In the genomic region with DNA sequence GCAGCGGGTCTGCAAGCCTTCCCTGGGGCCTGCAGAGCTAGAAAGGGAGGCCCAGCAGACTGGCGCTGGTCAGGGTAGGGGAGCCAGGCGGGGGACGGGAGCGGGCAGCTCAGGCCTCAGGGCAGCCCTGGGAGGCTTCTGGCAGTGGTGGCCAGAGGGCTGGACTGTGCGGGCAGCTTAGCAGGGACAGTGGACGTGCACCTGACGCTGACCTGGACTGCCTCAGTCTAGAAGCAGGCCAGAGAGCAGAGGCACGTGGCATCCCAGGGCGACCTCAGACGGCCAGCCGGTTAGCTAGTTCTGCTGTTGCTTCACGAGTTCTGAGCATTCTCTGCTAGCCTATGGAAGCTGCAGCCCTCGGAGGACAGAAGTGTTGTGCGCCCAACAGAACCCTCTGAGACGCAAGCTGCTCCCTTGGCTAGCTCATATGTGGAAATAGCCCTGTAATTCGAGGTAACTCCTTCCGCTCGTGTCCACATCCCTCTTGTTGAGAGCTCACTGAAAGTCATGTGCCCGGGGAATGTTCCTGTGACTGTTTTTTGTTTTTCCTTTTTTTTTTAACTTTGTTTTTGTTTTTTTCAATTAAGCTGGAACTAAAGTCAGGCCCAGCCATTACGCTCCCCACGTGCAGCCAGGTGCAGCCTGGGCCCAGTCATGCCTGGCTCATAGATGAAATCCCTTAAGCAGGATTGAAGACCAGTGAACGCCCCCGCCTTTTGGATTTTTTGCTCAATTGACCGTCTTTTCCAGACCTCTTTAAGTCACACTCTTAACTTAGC, we compare ENCODE assay signal across 10 cellular contexts. TPM values are rescaled to one million over a fixed set of nuclear protein-coding genes. Genes with fewer than 3 reads are reported as not detected.
DNase-seq lines count a peak whose midpoint lies in the region; ATAC-seq and TF ChIP-seq lines count a peak whose summit lies in the region.
"Had no signal": no experiment of that assay in that cellular context is flagged by ENCODE, and none has a peak within 500 bp of the region (broad histone marks: within the 10 kb centered on the region; RNA-seq: fewer than 3 reads in every experiment).

No MANE protein-coding gene starts in this region.

- no peaks in the 10 kb centered on the region for H3K9me3 Mint-ChIP-seq in activated naive CD4-positive, alpha-beta T cell treated with anti-CD3 and anti-CD28 coated beads for 36 hours
- H3K9me3 Mint-ChIP-seq in activated naive CD8-positive, alpha-beta T cell treated with anti-CD3 and anti-CD28 coated beads, Interleukin-2, amount 10 ng/mL, durations not matched to agents 7 days and 5 days = no peaks in the 10 kb centered on the region

- peak overlapping the region; percentile 42 for H3K4me3 Mint-ChIP-seq in activated naive CD4-positive, alpha-beta T cell treated with anti-CD3 and anti-CD28 coated beads for 36 hours
- peak overlapping the region; percentile 13 for H3K4me3 Mint-ChIP-seq in activated naive CD8-positive, alpha-beta T cell treated with anti-CD3 and anti-CD28 coated beads, Interleukin-2, amount 10 ng/mL, durations not matched to agents 7 days and 5 days

- no peak for ATAC-seq in activated naive CD8-positive, alpha-beta T cell treated with anti-CD3 and anti-CD28 coated beads, Interleukin-2, amount 10 ng/mL, durations not matched to agents 7 days and 5 days (ENCODE audit: low read depth)
- no peak for ATAC-seq in HG02798 (IDR thresholded peaks at IDR 0.05; ENCODE audit: poor library complexity, unreplicated experiment)

- TF ChIP-seq EP300 in transverse colon (IDR thresholded peaks at IDR 0.05; ENCODE audit: low read depth) = no peak

- POLR2A ChIA-PET in activated naive CD8-positive, alpha-beta T cell treated with anti-CD3 and anti-CD28 coated beads, Interleukin-2, amount 10 ng/mL, durations not matched to agents 7 days and 5 days (lab: Charles Lee) = interaction anchor here (0.8 to 1.7 kb wide), 6 partner anchors 13 to 207 kb away, joined by 3 to 4 read pairs (median 3); a partner anchor contains a TSS

- intact Hi-C loops in activated naive CD4-positive, alpha-beta T cell treated with anti-CD3 and anti-CD28 coated beads for 36 hours (cut with micrococcal nuclease) = loop anchor here (10.0 kb wide), 1 partner anchor 321 kb away; a partner anchor contains a TSS
- intact Hi-C loops in transverse colon (cut with DNase I; ENCODE audit: low total_unique reads) = no loop called here

- DNase-seq in activated naive CD4-positive, alpha-beta T cell treated with anti-CD3 and anti-CD28 coated beads for 36 hours = no peak
- no peak for DNase-seq in activated naive CD4-positive, alpha-beta T cell treated with anti-CD3 and anti-CD28 coated beads, Interleukin-2, amount 50 U/mL, for 16 hours
- no peak for DNase-seq in activated naive CD8-positive, alpha-beta T cell treated with anti-CD3 and anti-CD28 coated beads, Interleukin-2, amount 10 ng/mL, durations not matched to agents 7 days and 5 days
- DNase-seq in transverse colon (no peak), glomerular visceral epithelial cell (ENCODE audit: extremely low spot score) (no peak), NCI-H2227 (lab: John Stamatoyannopoulos, UW; ENCODE audit: unreplicated experiment) (no peak)

- peak overlapping the region; percentile 70 for H3K27ac Mint-ChIP-seq in activated naive CD4-positive, alpha-beta T cell treated with anti-CD3 and anti-CD28 coated beads for 36 hours
- H3K27ac Mint-ChIP-seq in activated naive CD8-positive, alpha-beta T cell treated with anti-CD3 and anti-CD28 coated beads, Interleukin-2, amount 10 ng/mL, durations not matched to agents 7 days and 5 days = peak overlapping the region; percentile 48

- H3K4me1 Mint-ChIP-seq in activated naive CD4-positive, alpha-beta T cell treated with anti-CD3 and anti-CD28 coated beads for 36 hours (ENCODE audit: low read depth) = peaks cover 57% of the 10 kb centered on the region
- peaks cover 46% of the 10 kb centered on the region for H3K4me1 Mint-ChIP-seq in activated naive CD8-positive, alpha-beta T cell treated with anti-CD3 and anti-CD28 coated beads, Interleukin-2, amount 10 ng/mL, durations not matched to agents 7 days and 5 days

- no peaks in the 10 kb centered on the region for H3K9me3 ChIP-seq in liver (ENCODE audit: control insufficient read depth in 4 of 4, low read length in 3 of 4)
- H3K9me3 ChIP-seq in transverse colon = no peaks in the 10 kb centered on the region

- in situ Hi-C loops in transverse colon (cut with MboI; ENCODE audit: low pct_ligation_motif_present in 1 of 4, low pct_unique_long_range_greater_than_20kb in 1 of 4, low sequenced_read_pairs in 3 of 4) = no loop called here

- WGBS in liver = 58% methylated on average over 25 of the region's 25 CpGs
- WGBS in transverse colon (ENCODE audit: low coverage in 1 of 2), 2 donors = 73 to 77% methylated on average over 12 to 21 of the region's 25 CpGs

- no peak for TF ChIP-seq POLR2A in transverse colon (IDR thresholded peaks at IDR 0.05)

- no peak overlapping the region for H3K9ac ChIP-seq in liver (ENCODE audit: low read depth in 1 of 2, low read length in 2 of 2)

- H3K4me3 ChIP-seq in liver (ENCODE audit: low read depth in 1 of 3, low read length in 3 of 3) (no peak overlapping the region), transverse colon (no peak overlapping the region)

- H3K27me3 Mint-ChIP-seq in activated naive CD4-positive, alpha-beta T cell treated with anti-CD3 and anti-CD28 coated beads for 36 hours (ENCODE audit: low read depth) = no peaks in the 10 kb centered on the region
- no peaks in the 10 kb centered on the region for H3K27me3 Mint-ChIP-seq in activated naive CD8-positive, alpha-beta T cell treated with anti-CD3 and anti-CD28 coated beads, Interleukin-2, amount 10 ng/mL, durations not matched to agents 7 days and 5 days

- TF ChIP-seq CTCF in liver (IDR thresholded peaks at IDR 0.05; ENCODE audit: low read depth, low read length, missing input control) (no peak), transverse colon (IDR thresholded peaks at IDR 0.05) (no peak)

- H3K36me3 ChIP-seq in liver (ENCODE audit: control insufficient read depth in 4 of 4, insufficient read depth in 3 of 4, low read depth in 1 of 4, low read length in 3 of 4) = peaks cover 17 to 28% (median 21%) of the 10 kb centered on the region in 4 donors
- H3K36me3 ChIP-seq in transverse colon = peaks cover 0 to 28% (median 13%) of the 10 kb centered on the region in 4 donors

- H3K36me3 Mint-ChIP-seq in activated naive CD4-positive, alpha-beta T cell treated with anti-CD3 and anti-CD28 coated beads for 36 hours (ENCODE audit: low read depth) = peaks cover 53% of the 10 kb centered on the region
- H3K36me3 Mint-ChIP-seq in activated naive CD8-positive, alpha-beta T cell treated with anti-CD3 and anti-CD28 coated beads, Interleukin-2, amount 10 ng/mL, durations not matched to agents 7 days and 5 days = peaks cover 42% of the 10 kb centered on the region

- no peak for TF ChIP-seq RAD21 in liver (IDR thresholded peaks at IDR 0.05)

- H3K27ac ChIP-seq in liver (ENCODE audit: low read depth in 1 of 2, low read length in 2 of 2) (peak overlapping the region; percentile 44 to 63), transverse colon (peak overlapping the region; percentile 98 to 100 (median 100))

- H3K27me3 ChIP-seq in liver (ENCODE audit: control insufficient read depth in 4 of 4, insufficient read depth in 4 of 4, low read length in 3 of 4) (no peaks in the 10 kb centered on the region), transverse colon (no peaks in the 10 kb centered on the region)

- H3K4me1 ChIP-seq in liver (ENCODE audit: control insufficient read depth in 4 of 4, insufficient read depth in 4 of 4, low read length in 3 of 4) (peaks cover 27 to 69% (median 62%) of the 10 kb centered on the region in 4 donors), transverse colon (peaks cover 58 to 72% (median 70%) of the 10 kb centered on the region in 4 donors)

- CTCF ChIA-PET in activated naive CD4-positive, alpha-beta T cell treated with anti-CD3 and anti-CD28 coated beads for 36 hours (lab: Charles Lee) = interaction anchor here (3.7 kb wide), 1 partner anchor 29 kb away, joined by 25 read pairs; no protein-coding TSS in a partner anchor

TF ChIP-seq in liver, 16 proteins besides CTCF, POLR2A, EP300 and RAD21 (continues in another document):
- TF ChIP-seq GABPA (IDR thresholded peaks at IDR 0.05 in 1 of 2, conservative IDR thresholded peaks at IDR 0.05 in 1 of 2) (no peak), JUND (IDR thresholded peaks at IDR 0.05) (no peak), RXRA (IDR thresholded peaks at IDR 0.05) (peak; percentile 69 to 77)

RNA-seq across cellular contexts. Expression of a gene that starts 1.9 kb away (rescaled TPM):
- total RNA-seq in activated naive CD4-positive, alpha-beta T cell treated with anti-CD3 and anti-CD28 coated beads for 36 hours = 10 to 100 TPM; 62.8 to 65.3 TPM
- 10 to 100 TPM; 44.5 to 48.3 TPM for total RNA-seq in activated naive CD8-positive, alpha-beta T cell treated with anti-CD3 and anti-CD28 coated beads, Interleukin-2, amount 10 ng/mL, durations not matched to agents 7 days and 5 days
- total RNA-seq in liver = 10 to 100 TPM; 14.6 to 15.7 TPM
- polyA plus RNA-seq in liver = 10 to 100 TPM; 51.9 to 79.8 TPM
- 100 to 1,000 TPM in 2 of 4 donors, 10 to 100 TPM in 2; 72.5 to 116 (median 99.0) TPM for total RNA-seq in transverse colon

RNA-seq across cellular contexts. Expression of a gene that starts 4.3 kb away (rescaled TPM):
- total RNA-seq in activated naive CD4-positive, alpha-beta T cell treated with anti-CD3 and anti-CD28 coated beads for 36 hours = 100 to 1,000 TPM; 167 to 183 TPM
- 100 to 1,000 TPM; 327 to 342 TPM for total RNA-seq in activated naive CD8-positive, alpha-beta T cell treated with anti-CD3 and anti-CD28 coated beads, Interleukin-2, amount 10 ng/mL, durations not matched to agents 7 days and 5 days
- 100 to 1,000 TPM in 1 of 2 donors, 10 to 100 TPM in 1; 80.5 to 135 TPM for total RNA-seq in liver
- polyA plus RNA-seq in liver = 100 to 1,000 TPM in 1 of 2 donors, 10 to 100 TPM in 1; 41.1 to 113 TPM
- total RNA-seq in transverse colon = 100 to 1,000 TPM; 431 to 488 (median 460) TPM

RNA-seq across cellular contexts. Expression of a gene that starts 12.2 kb away (rescaled TPM):
- not detected for total RNA-seq in activated naive CD4-positive, alpha-beta T cell treated with anti-CD3 and anti-CD28 coated beads for 36 hours
- not detected for total RNA-seq in activated naive CD8-positive, alpha-beta T cell treated with anti-CD3 and anti-CD28 coated beads, Interleukin-2, amount 10 ng/mL, durations not matched to agents 7 days and 5 days
- total RNA-seq in liver (1 to 10 TPM in 1 of 2 donors, under 1 TPM in 1; 0.98 to 6.2 TPM), transverse colon (100 to 1,000 TPM in 1 of 4 donors, 10 to 100 TPM in 3; 30.5 to 112 (median 40.6) TPM)
- polyA plus RNA-seq in liver = 1 to 10 TPM; 2.5 to 9.8 TPM
- total RNA-seq: myocyte, subcutaneous adipose tissue had no signal

RNA-seq across cellular contexts. Expression of a gene that starts 25.1 kb away (rescaled TPM):
- total RNA-seq in activated naive CD4-positive, alpha-beta T cell treated with anti-CD3 and anti-CD28 coated beads for 36 hours = 10 to 100 TPM; 50.1 to 52.9 TPM
- 10 to 100 TPM; 75.2 to 80.7 TPM for total RNA-seq in activated naive CD8-positive, alpha-beta T cell treated with anti-CD3 and anti-CD28 coated beads, Interleukin-2, amount 10 ng/mL, durations not matched to agents 7 days and 5 days
- total RNA-seq in liver (10 to 100 TPM in 1 of 2 donors, 1 to 10 TPM in 1; 9.1 to 22.9 TPM), transverse colon (100 to 1,000 TPM in 3 of 4 donors, 10 to 100 TPM in 1; 89.4 to 379 (median 116) TPM)
- polyA plus RNA-seq in liver = 10 to 100 TPM in 1 of 2 donors, 1 to 10 TPM in 1; 2.9 to 14.6 TPM

RNA-seq across cellular contexts. Expression of a gene that starts 31.9 kb away (rescaled TPM):
- total RNA-seq in activated naive CD4-positive, alpha-beta T cell treated with anti-CD3 and anti-CD28 coated beads for 36 hours = 100 to 1,000 TPM; 153 TPM
- total RNA-seq in activated naive CD8-positive, alpha-beta T cell treated with anti-CD3 and anti-CD28 coated beads, Interleukin-2, amount 10 ng/mL, durations not matched to agents 7 days and 5 days = 100 to 1,000 TPM; 157 to 161 TPM
- 10 to 100 TPM; 20.2 to 44.5 TPM for total RNA-seq in liver
- polyA plus RNA-seq in liver = 100 to 1,000 TPM; 246 to 315 TPM
- total RNA-seq in transverse colon = 100 to 1,000 TPM; 157 to 650 (median 240) TPM

Comparison
In these comparisons a context has a peak if more than half of its experiments do, and no peak if none do; other contexts are left out.
1. RNA of a gene that starts 12.2 kb away (total RNA-seq): 30.5 to 112 TPM in transverse colon; 0.98 to 6.2 TPM in liver, not detected in activated naive CD4-positive, alpha-beta T cell treated with anti-CD3 and anti-CD28 coated beads for 36 hours and not detected in activated naive CD8-positive, alpha-beta T cell treated with anti-CD3 and anti-CD28 coated beads, Interleukin-2, amount 10 ng/mL, durations not matched to agents 7 days and 5 days; every median in the first group is over 4 times any median in the second.